8 cellular contexts compared by ENCODE assay signal in the genomic region with DNA sequence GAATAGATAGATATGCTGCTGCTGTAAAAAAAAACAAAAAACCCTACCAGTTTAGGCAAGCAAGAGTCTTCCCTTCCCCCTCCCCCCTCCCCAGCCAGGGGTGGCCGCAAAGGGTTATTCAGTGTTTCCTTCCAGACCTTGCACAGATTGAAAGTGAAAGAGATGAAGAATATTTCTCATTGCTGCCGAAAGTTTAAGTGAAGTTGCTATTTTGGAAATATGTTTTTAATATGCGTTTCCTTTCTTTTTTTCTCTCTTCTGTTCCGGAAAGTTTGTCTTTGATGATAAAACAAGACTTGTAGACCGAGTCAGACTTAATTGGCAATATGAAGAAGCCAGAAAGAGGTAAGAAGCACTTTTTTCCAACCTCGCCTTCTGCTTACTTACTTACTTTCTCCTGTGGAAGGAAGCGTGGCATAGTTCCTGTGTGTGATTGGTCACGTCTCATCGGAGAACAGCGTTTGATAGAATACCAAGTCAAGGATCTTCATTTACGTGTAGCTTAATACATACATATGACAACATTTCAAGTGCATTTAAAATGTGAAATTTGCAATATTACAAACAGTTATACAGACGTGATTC.
DNase-seq lines count a peak whose midpoint lies in the region; ATAC-seq, FAIRE-seq and TF ChIP-seq lines count a peak whose summit lies in the region.

No MANE protein-coding gene starts in this region.

- TF ChIP-seq CTCF in coronary artery (IDR thresholded peaks at IDR 0.05): no peak

- ATAC-seq in GM21717 (IDR thresholded peaks at IDR 0.05; ENCODE audit: unreplicated experiment): peak; percentile 87

- H3K4me3 ChIP-seq in GM08714 (ENCODE audit: low read length) (peak overlapping the region; percentile 51), coronary artery (peak overlapping the region; percentile 23)

- no peak for TF ChIP-seq POLR2A in H54 (IDR thresholded peaks at IDR 0.05; ENCODE audit: low read depth, low read length)

- FAIRE-seq in H54 (lab: Jason Lieb, UNC): no peak

- H3K27ac ChIP-seq in coronary artery: peak overlapping the region; percentile 74 to 76

- DNase-seq in RPMI8226 (peak; percentile 67), coronary artery (ENCODE audit: low spot score) (no peak), H54 (ENCODE audit: insufficient read length, low spot score) (no peak), Kasumi-1 (lab: John Stamatoyannopoulos, UW) (no peak), NCI-H1105 (lab: John Stamatoyannopoulos, UW) (no peak)
- DNase-seq in stimulated activated CD8-positive, alpha-beta memory T cell treated with anti-CD3 and anti-CD28 coated beads, Interleukin-12 subunit alpha, Interleukin-12 subunit beta, amount 100 ng/mL, for 4 hours (ENCODE audit: low read depth): peak; percentile 33

Comparison
In these comparisons a context has a peak if more than half of its experiments do, and no peak if none do; other contexts are left out.
1. DNase-seq: peak in RPMI8226 (single experiment) and stimulated activated CD8-positive, alpha-beta memory T cell treated with anti-CD3 and anti-CD28 coated beads, Interleukin-12 subunit alpha, Interleukin-12 subunit beta, amount 100 ng/mL, for 4 hours (single experiment); none in coronary artery (single experiment), H54 (single experiment), Kasumi-1 (0 of 2) and NCI-H1105 (single experiment).